ENCODE assay signal across 1 cellular context in the genomic region with DNA sequence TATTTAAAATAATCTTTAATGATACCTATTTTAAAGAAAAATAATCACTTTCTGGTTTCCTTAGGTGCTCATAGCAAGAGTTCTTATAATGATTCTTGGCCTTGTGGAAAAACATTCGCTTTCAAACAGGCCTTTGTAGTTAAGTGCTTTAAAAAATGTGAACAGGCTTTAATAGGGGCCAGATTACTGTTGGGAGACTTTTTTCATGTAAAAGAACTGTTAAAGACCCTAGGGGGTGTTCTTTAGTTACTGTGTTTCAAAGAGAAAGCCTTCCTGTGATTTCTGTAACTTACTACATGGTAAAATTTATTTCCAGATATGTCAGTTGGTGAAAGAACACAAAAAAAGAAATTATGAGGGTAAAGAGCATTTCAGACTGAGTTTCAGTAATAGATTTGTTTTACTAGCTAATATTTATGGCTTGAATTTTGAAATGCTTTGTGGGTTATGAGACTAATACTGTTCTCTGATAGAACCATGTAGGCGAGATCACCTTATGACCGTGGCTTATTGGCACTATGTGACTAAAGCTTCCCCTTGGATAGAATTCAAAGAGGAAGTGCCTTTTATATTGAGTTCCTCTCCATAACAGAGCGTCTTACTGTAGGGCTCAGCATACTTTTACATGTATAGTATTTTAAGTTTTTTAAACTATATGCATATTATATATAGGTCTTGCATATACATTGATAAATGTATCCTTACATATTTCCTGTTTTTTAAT.
TF ChIP-seq lines count a peak whose summit lies in the region.

No MANE protein-coding gene starts in this region.

TF ChIP-seq in H1, 55 proteins besides CTCF, POLR2A, EP300 and RAD21 (continued from another document):
- TF ChIP-seq CHD7 (IDR thresholded peaks at IDR 0.05; ENCODE audit: insufficient replicate concordance, low read length), result peak; percentile 74
- no peak for TF ChIP-seq SAP30 (IDR thresholded peaks at IDR 0.05; ENCODE audit: insufficient read depth, insufficient replicate concordance, low read length)
- TF ChIP-seq TBP (IDR thresholded peaks at IDR 0.05; ENCODE audit: low read depth, low read length), result no peak
- no peak for TF ChIP-seq CBX5 (IDR thresholded peaks at IDR 0.05; ENCODE audit: low read depth, low read length)
- TF ChIP-seq RXRA (IDR thresholded peaks at IDR 0.05; ENCODE audit: insufficient read depth, low read depth, low read length), result no peak
- peak; percentile 25 for TF ChIP-seq NANOG (IDR thresholded peaks at IDR 0.05; ENCODE audit: insufficient read depth, low read depth, low read length, poor library complexity, severe bottlenecking)
- no peak for TF ChIP-seq KDM1A (IDR thresholded peaks at IDR 0.05; ENCODE audit: borderline replicate concordance, low read length)
